ENCODE assay signal across 6 cellular contexts in the genomic region with DNA sequence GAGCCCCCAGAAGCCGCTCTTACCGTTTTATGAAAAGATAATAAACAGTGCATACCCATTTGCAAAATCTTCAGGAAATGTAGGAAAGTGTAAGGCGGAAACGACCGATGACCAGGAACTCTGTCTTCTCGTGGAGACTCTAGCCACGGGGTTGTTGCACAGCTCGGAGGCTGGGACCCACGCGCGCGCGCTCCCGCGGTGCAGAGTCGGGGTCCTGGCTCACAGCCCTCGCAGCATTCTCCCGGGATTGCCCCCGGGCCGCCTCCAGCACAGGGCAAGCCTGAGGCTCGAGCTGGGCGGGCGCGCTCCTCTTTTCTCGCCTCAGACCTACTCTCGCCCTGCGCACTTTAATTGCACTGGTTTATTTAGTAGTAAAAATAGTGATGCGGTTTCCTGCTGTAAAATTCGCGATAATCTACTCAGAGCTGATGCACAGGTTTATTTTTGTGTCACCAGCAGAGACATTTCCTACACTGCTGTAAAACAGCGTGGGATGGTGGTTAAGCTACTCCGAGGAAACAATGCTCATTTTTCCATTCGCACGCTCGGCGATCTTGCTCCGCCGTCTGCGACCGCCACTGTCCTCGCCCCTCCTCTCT.
A peak's percentile ranks its signal among the peaks of the same experiment; 100 is the strongest.
DNase-seq lines count a peak whose midpoint lies in the region; FAIRE-seq and TF ChIP-seq lines count a peak whose summit lies in the region.

No MANE protein-coding gene starts in this region.

- no peak for DNase-seq in DMS53 (lab: John Stamatoyannopoulos, UW)
- no peak for DNase-seq in D721Med (ENCODE audit: insufficient read length, low spot score)
- no peak for DNase-seq in NCI-H526 (lab: John Stamatoyannopoulos, UW)

- H3K4me3 ChIP-seq in HUES48 (ENCODE audit: low read depth, low read length) = peak overlapping the region; percentile 87
- H3K4me3 ChIP-seq in muscle layer of colon (ENCODE audit: low read depth in 1 of 2, low read length in 2 of 2) = peak overlapping the region; percentile 73 to 94

- TF ChIP-seq CTCF in D721Med (IDR thresholded peaks at IDR 0.05; ENCODE audit: insufficient read depth, missing control alignments) = no peak

- H3K27ac ChIP-seq in HUES48 (ENCODE audit: low read depth, low read length) (no peak overlapping the region), angular gyrus (ENCODE audit: low read depth, low read length) (peak overlapping the region; percentile 70), muscle layer of colon (ENCODE audit: low read depth, low read length) (peak overlapping the region; percentile 64)

- H3K36me3 ChIP-seq in HUES48 (ENCODE audit: control insufficient read depth, insufficient read depth, low read length) = no peaks in the 10 kb centered on the region
- H3K36me3 ChIP-seq in muscle layer of colon (ENCODE audit: insufficient read depth, low read length) = no peaks in the 10 kb centered on the region

- no peak for FAIRE-seq in D721Med (lab: Jason Lieb, UNC)

- no peak overlapping the region for H3K9ac ChIP-seq in HUES48 (ENCODE audit: low read depth, low read length)
- peak overlapping the region; percentile 63 for H3K9ac ChIP-seq in muscle layer of colon (ENCODE audit: low read length)

- H3K27me3 ChIP-seq in HUES48 (ENCODE audit: control insufficient read depth, insufficient read depth, low read length) = peaks cover 26% of the 10 kb centered on the region
- H3K27me3 ChIP-seq in muscle layer of colon (ENCODE audit: control insufficient read depth in 1 of 2, insufficient read depth in 2 of 2, low read length in 2 of 2) = no peaks in the 10 kb centered on the region

- H3K9me3 ChIP-seq in HUES48 (ENCODE audit: control insufficient read depth, insufficient read depth, low read length) (peaks cover 4% of the 10 kb centered on the region; the same call in 1 of the 2 replicates), muscle layer of colon (ENCODE audit: low read length) (no peaks in the 10 kb centered on the region)

- no peaks in the 10 kb centered on the region for H3K4me1 ChIP-seq in HUES48 (ENCODE audit: control insufficient read depth, insufficient read depth, low read length)
- H3K4me1 ChIP-seq in muscle layer of colon (ENCODE audit: insufficient read depth, low read length) = peaks cover 13% of the 10 kb centered on the region
